1 cellular context compared by ENCODE assay signal in the genomic region with DNA sequence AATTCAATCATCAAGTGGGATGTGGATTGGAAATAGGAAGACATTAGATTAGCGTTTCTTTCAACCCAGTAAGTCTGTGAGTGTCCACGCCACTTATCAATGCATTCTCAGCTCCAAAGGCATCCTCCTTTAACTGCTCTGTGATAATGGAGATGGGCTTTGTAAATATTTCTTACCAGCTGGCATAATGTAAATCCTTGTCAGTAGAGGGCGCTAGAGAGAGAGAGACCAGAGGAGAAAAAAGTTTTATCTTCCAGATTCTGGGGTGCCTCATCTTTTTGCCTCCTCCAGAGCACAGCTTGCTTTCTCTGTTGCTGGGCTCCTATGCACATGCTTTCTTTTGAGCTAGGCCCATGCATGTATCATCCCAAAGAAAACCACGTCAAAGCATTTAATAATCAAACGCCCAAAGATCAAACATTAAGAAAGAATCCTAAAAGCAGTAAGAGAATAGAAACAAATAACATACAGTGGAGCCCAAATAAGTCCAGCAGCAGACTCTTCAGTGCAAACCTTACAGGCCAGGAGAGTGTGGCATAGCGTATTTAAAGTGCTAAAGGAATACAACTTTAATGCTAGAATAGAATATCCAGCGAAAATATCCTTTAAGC.
TF ChIP-seq lines count a peak whose summit lies in the region.

No MANE protein-coding gene starts in this region.

TF ChIP-seq in HEK293, 187 proteins besides CTCF, POLR2A, EP300 and RAD21:
- TF ChIP-seq, protein P1, sequence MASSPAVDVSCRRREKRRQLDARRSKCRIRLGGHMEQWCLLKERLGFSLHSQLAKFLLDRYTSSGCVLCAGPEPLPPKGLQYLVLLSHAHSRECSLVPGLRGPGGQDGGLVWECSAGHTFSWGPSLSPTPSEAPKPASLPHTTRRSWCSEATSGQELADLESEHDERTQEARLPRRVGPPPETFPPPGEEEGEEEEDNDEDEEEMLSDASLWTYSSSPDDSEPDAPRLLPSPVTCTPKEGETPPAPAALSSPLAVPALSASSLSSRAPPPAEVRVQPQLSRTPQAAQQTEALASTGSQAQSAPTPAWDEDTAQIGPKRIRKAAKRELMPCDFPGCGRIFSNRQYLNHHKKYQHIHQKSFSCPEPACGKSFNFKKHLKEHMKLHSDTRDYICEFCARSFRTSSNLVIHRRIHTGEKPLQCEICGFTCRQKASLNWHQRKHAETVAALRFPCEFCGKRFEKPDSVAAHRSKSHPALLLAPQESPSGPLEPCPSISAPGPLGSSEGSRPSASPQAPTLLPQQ (tag by site-specific recombination; IDR thresholded peaks at IDR 0.05), result no peak
- TF ChIP-seq SCRT1 (tag by site-specific recombination; IDR thresholded peaks at IDR 0.05; ENCODE audit: borderline replicate concordance), result 0 out of 2 replicates have a peak, but pooled peaks have one; percentile 42
- TF ChIP-seq ZNF266 (tag by site-specific recombination; IDR thresholded peaks at IDR 0.05; ENCODE audit: low read depth), result no peak
- TF ChIP-seq ZBTB20 (tag by site-specific recombination; IDR thresholded peaks at IDR 0.05), result peak; percentile 39; the same call in 1 of the 2 replicates
- TF ChIP-seq ZNF654 (tag by site-specific recombination; IDR thresholded peaks at IDR 0.05; ENCODE audit: low read depth), result peak; percentile 59
- TF ChIP-seq, protein P2, sequence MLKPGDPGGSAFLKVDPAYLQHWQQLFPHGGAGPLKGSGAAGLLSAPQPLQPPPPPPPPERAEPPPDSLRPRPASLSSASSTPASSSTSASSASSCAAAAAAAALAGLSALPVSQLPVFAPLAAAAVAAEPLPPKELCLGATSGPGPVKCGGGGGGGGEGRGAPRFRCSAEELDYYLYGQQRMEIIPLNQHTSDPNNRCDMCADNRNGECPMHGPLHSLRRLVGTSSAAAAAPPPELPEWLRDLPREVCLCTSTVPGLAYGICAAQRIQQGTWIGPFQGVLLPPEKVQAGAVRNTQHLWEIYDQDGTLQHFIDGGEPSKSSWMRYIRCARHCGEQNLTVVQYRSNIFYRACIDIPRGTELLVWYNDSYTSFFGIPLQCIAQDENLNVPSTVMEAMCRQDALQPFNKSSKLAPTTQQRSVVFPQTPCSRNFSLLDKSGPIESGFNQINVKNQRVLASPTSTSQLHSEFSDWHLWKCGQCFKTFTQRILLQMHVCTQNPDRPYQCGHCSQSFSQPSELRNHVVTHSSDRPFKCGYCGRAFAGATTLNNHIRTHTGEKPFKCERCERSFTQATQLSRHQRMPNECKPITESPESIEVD (tag by site-specific recombination; IDR thresholded peaks at IDR 0.05), result no peak
TF ChIP-seq in HEK293: peak in this region for 3.
